26 cellular contexts compared by ENCODE assay signal in the genomic region with DNA sequence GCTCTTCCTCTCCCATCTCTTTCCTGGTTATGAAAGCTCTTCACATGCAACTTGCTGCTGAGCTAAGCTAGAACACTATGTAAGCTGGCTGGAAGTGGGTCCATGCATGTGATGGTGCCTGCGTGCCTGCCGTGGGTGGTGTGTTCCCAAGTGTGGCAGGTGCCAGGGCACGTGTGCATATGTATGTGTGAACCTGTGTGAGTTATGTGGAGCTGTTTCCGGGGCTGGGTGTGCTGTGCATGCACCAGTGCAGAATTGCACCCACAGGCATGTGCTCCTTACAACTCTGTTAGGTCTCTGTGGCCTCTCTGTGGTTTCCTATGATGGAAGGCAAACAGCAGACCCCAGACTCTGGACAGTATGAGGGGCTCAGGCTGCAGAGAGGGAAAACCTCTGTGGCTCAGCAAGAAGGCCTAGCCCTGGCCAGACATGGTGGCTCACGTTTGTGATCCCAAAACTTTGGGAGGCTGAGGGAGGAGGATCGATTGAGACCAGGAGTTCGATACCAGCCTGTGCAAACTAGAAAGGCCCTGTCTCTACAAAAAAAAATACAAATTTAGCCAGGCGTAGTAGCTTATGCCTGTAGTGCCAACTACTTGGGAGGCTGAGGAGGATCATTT. TPM values are rescaled to one million over a fixed set of nuclear protein-coding genes. Genes with fewer than 3 reads are reported as not detected.
A peak's percentile ranks its signal among the peaks of the same experiment; 100 is the strongest.
DNase-seq lines count a peak whose midpoint lies in the region; FAIRE-seq and TF ChIP-seq lines count a peak whose summit lies in the region.
"Had no signal": no experiment of that assay in that cellular context is flagged by ENCODE, and none has a peak within 500 bp of the region (broad histone marks: within the 10 kb centered on the region; RNA-seq: fewer than 3 reads in every experiment).

No MANE protein-coding gene starts in this region.

- no peak overlapping the region for H3K4me3 ChIP-seq in BLaER1 treated with 17β-estradiol and CSF1 and Interleukin-3, amounts not matched to agents 10 nM and 100 nM
- H3K4me3 ChIP-seq: esophagus muscularis mucosa, heart left ventricle, SJSA1 had no signal

- peaks cover 29% of the 10 kb centered on the region for H3K4me1 Mint-ChIP-seq in endothelial cell (ENCODE audit: unreplicated experiment)

- no peaks in the 10 kb centered on the region for H3K36me3 ChIP-seq in BLaER1 treated with 17β-estradiol and CSF1 and Interleukin-3, amounts not matched to agents 10 nM and 100 nM
- H3K36me3 ChIP-seq: BE2C, esophagus muscularis mucosa, heart left ventricle, SJSA1, WERI-Rb-1 had no signal

- DNase-seq in GM12892 (ENCODE audit: insufficient read length) (no peak), islet precursor cell (peak; percentile 33), posterior vena cava (ENCODE audit: low spot score) (peak; percentile 45), GM19238 (ENCODE audit: insufficient read length, low spot score) (no peak), SKM-1 (lab: John Stamatoyannopoulos, UW; ENCODE audit: unreplicated experiment) (no peak), endothelial cell (ENCODE audit: low spot score) (no peak)
- DNase-seq: activated CD4-positive, alpha-beta T cell treated with anti-CD3 and anti-CD28 coated beads, Interleukin-2, amount 10 ng/mL, durations not matched to agents 24 days and 14 days; activated naive CD4-positive, alpha-beta T cell treated with Interleukin-2 at 50 U/mL for 16 hours; BE2C; caudate nucleus; cortex of kidney; foreskin fibroblast; Kasumi-1; MV-4-11; WERI-Rb-1 had no signal

- H3K4me1 ChIP-seq in BLaER1 treated with 17β-estradiol and CSF1 and Interleukin-3, amounts not matched to agents 10 nM and 100 nM: peaks cover 64 to 76% (median 72%) of the 10 kb centered on the region in 10 experiments
- H3K4me1 ChIP-seq: parathyroid adenoma, SJSA1 had no signal

- peak overlapping the region; percentile 44 to 88 (median 64) for H3K4me2 ChIP-seq in BLaER1 treated with 17β-estradiol and CSF1 and Interleukin-3, amounts not matched to agents 10 nM and 100 nM

- H3K27me3 ChIP-seq in BLaER1 treated with 17β-estradiol and CSF1 and Interleukin-3, amounts not matched to agents 10 nM and 100 nM: no peaks in the 10 kb centered on the region
- H3K27me3 ChIP-seq: BE2C had no signal

- no peak overlapping the region for H3K27ac ChIP-seq in BLaER1 treated with 17β-estradiol and CSF1 and Interleukin-3, amounts not matched to agents 10 nM and 100 nM
- H3K27ac ChIP-seq: esophagus muscularis mucosa, heart left ventricle, parathyroid adenoma, SJSA1 had no signal

- no peak overlapping the region for H3K27ac Mint-ChIP-seq in endothelial cell (ENCODE audit: unreplicated experiment)
- H3K27ac Mint-ChIP-seq: activated CD4-positive, alpha-beta T cell treated with anti-CD3 and anti-CD28 coated beads, Interleukin-2, amount 10 ng/mL, durations not matched to agents 24 days and 14 days; endodermal cell; natural killer cell treated with Interleukin-12 subunit alpha and Interleukin-12 subunit beta and Interleukin-15 and Interleukin-18, amount 100 ng/mL, for 72 hours; stimulated activated naive CD8-positive, alpha-beta T cell treated with anti-CD3 and anti-CD28 coated beads, Interleukin-15, amount 100 ng/mL, for 72 hours had no signal

- no peak for TF ChIP-seq CTCF in endothelial cell (IDR thresholded peaks at IDR 0.05; ENCODE audit: unreplicated experiment)

- no peaks in the 10 kb centered on the region for H4K20me1 ChIP-seq in BLaER1 treated with 17β-estradiol and CSF1 and Interleukin-3, amounts not matched to agents 10 nM and 100 nM

- no peak overlapping the region for H3K9ac ChIP-seq in BLaER1 treated with 17β-estradiol and CSF1 and Interleukin-3, amounts not matched to agents 10 nM and 100 nM
- H3K9ac ChIP-seq: parathyroid adenoma had no signal

- peaks cover 22% of the 10 kb centered on the region for H3K27me3 Mint-ChIP-seq in endothelial cell (ENCODE audit: unreplicated experiment)

- no peaks in the 10 kb centered on the region for H3K36me3 Mint-ChIP-seq in endothelial cell (ENCODE audit: low read depth, unreplicated experiment)
- H3K36me3 Mint-ChIP-seq: natural killer cell treated with Interleukin-12 subunit alpha and Interleukin-12 subunit beta and Interleukin-15 and Interleukin-18, amount 100 ng/mL, for 72 hours had no signal

- intact Hi-C loops in posterior vena cava (cut with DNase I): no loop called here

- no peaks in the 10 kb centered on the region for H3K9me3 Mint-ChIP-seq in endothelial cell (ENCODE audit: unreplicated experiment)
- H3K9me3 Mint-ChIP-seq: activated CD4-positive, alpha-beta T cell treated with anti-CD3 and anti-CD28 coated beads, Interleukin-2, amount 10 ng/mL, durations not matched to agents 24 days and 14 days; endodermal cell; natural killer cell treated with Interleukin-12 subunit alpha and Interleukin-12 subunit beta and Interleukin-15 and Interleukin-18, amount 100 ng/mL, for 72 hours; stimulated activated naive CD8-positive, alpha-beta T cell treated with anti-CD3 and anti-CD28 coated beads, Interleukin-15, amount 100 ng/mL, for 72 hours had no signal

- H3K9me3 ChIP-seq in BLaER1 treated with 17β-estradiol and CSF1 and Interleukin-3, amounts not matched to agents 10 nM and 100 nM (replicated peaks in 1 of 11): no peaks in the 10 kb centered on the region
- H3K9me3 ChIP-seq: BE2C, esophagus muscularis mucosa, heart left ventricle, SJSA1 had no signal

- FAIRE-seq in GM12892 (lab: Jason Lieb, UNC): peak; percentile 5
- FAIRE-seq: keratinocyte had no signal

- no peak for TF ChIP-seq POLR2A in GM12892 (IDR thresholded peaks at IDR 0.05; ENCODE audit: low read depth, low read length)

- H3K4me3 Mint-ChIP-seq in endothelial cell (ENCODE audit: unreplicated experiment): no peak overlapping the region
- H3K4me3 Mint-ChIP-seq: activated CD4-positive, alpha-beta T cell treated with anti-CD3 and anti-CD28 coated beads, Interleukin-2, amount 10 ng/mL, durations not matched to agents 24 days and 14 days; endodermal cell; natural killer cell treated with Interleukin-12 subunit alpha and Interleukin-12 subunit beta and Interleukin-15 and Interleukin-18, amount 100 ng/mL, for 72 hours; stimulated activated naive CD8-positive, alpha-beta T cell treated with anti-CD3 and anti-CD28 coated beads, Interleukin-15, amount 100 ng/mL, for 72 hours had no signal

RNA-seq across cellular contexts. Expression of a gene that starts 4.1 kb away (rescaled TPM):
- 0.13 TPM for polyA plus RNA-seq in GM12892 (2012; ENCODE audit: missing spikeins)
- total RNA-seq in posterior vena cava: 1 to 10 TPM; 2.5 to 4.9 TPM
- 0.74 TPM for total RNA-seq in endothelial cell (ENCODE audit: unreplicated experiment)
- total RNA-seq: activated CD4-positive, alpha-beta T cell treated with anti-CD3 and anti-CD28 coated beads, Interleukin-2, amount 10 ng/mL, durations not matched to agents 24 days and 14 days; activated CD8-positive, alpha-beta memory T cell treated with anti-CD3 and anti-CD28 coated beads for 36 hours; natural killer cell treated with Interleukin-12 subunit alpha and Interleukin-12 subunit beta and Interleukin-15 and Interleukin-18, amount 100 ng/mL, for 72 hours; NCI-H460; SJSA1 had no signal

RNA-seq across cellular contexts. Expression of a gene that starts 40.0 kb away (rescaled TPM):
- polyA plus RNA-seq in GM12892 (2012; ENCODE audit: missing spikeins): 8.9 TPM
- total RNA-seq in posterior vena cava (10 to 100 TPM; 88.6 to 99.1 TPM), endothelial cell (ENCODE audit: unreplicated experiment) (93.3 TPM)
- total RNA-seq: activated CD4-positive, alpha-beta T cell treated with anti-CD3 and anti-CD28 coated beads, Interleukin-2, amount 10 ng/mL, durations not matched to agents 24 days and 14 days had no signal

RNA-seq across cellular contexts. Expression of a gene that starts 50.0 kb away (rescaled TPM):
- polyA plus RNA-seq in GM12892 (2012; ENCODE audit: missing spikeins): not detected
- total RNA-seq in posterior vena cava (1 to 10 TPM in 1 of 2 donors, under 1 TPM in 1; 0.74 to 3.1 TPM), endothelial cell (ENCODE audit: unreplicated experiment) (0.10 TPM)
- total RNA-seq: activated CD4-positive, alpha-beta T cell treated with anti-CD3 and anti-CD28 coated beads, Interleukin-2, amount 10 ng/mL, durations not matched to agents 24 days and 14 days; activated CD8-positive, alpha-beta memory T cell treated with anti-CD3 and anti-CD28 coated beads for 36 hours; NCI-H460; SJSA1 had no signal

Comparison
In these comparisons a context has a peak if more than half of its experiments do, and no peak if none do; other contexts are left out.
1. DNase-seq: peak in islet precursor cell (single experiment) and posterior vena cava (single experiment); none in GM12892 (single experiment), GM19238 (single experiment), SKM-1 (single experiment) and endothelial cell (single experiment).